Comparison of ENCODE assay signal across 29 cellular contexts in the genomic region with DNA sequence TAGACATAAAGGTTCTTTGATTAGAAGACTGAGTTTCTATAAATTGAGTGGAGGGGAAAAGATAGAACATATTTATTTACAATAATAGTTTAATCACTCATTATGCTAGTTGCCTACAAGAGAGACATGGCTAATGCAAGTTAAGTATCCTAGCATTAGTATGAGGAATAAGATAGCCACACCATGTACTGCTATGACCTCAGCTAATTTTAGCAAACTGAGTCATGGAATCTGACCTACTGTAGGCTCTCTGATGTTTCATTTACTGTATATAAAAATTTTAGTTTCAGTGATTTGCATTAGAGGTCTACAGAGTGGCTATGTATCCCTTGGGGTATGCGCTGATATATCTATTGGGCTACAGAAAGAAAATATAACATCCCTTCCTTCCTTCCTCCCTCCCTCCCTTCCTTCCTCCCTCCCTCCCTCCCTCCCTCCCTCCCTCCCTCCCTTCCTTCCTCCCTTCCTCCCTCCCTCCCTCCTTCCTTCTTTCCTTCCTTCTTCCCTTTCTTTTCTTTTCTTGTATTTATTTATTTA. TPM values are rescaled to one million over a fixed set of nuclear protein-coding genes. Genes with fewer than 3 reads are reported as not detected.
DNase-seq lines count a peak whose midpoint lies in the region; ATAC-seq, FAIRE-seq and TF ChIP-seq lines count a peak whose summit lies in the region.
"Had no signal": no experiment of that assay in that cellular context is flagged by ENCODE, and none has a peak within 500 bp of the region (broad histone marks: within the 10 kb centered on the region; RNA-seq: fewer than 3 reads in every experiment).

No MANE protein-coding gene starts in this region.

- POLR2A ChIA-PET in HepG2 (lab: Yijun Ruan, JAX): no interaction called here
- POLR2A ChIA-PET in K562 (lab: Yijun Ruan, JAX): no interaction called here

- TF ChIP-seq RAD21 in HepG2 (CRISPR knock-in tag; IDR thresholded peaks at IDR 0.05) (no peak), K562 (CRISPR knock-in tag; conservative IDR thresholded peaks at IDR 0.05 in 1 of 2, IDR thresholded peaks at IDR 0.05 in 1 of 2) (no peak)

- in situ Hi-C loops in HepG2 (cut with HindIII; ENCODE audit: extremely low pct_ligation_motif_present, low pct_unique_long_range_greater_than_20kb) (no loop called here), K562 (cut with MboI) (no loop called here)

- CTCF ChIA-PET in HepG2 (lab: Yijun Ruan, JAX; ENCODE audit: low intra/inter-chr PET ratio, low total read pairs): no interaction called here
- CTCF ChIA-PET in K562 (lab: Yijun Ruan, JAX; ENCODE audit: low intra/inter-chr PET ratio): no interaction called here

- no TSS peak for BruUV-seq in HepG2 (replicated peaks; lab: Mats Ljungman, UMichigan)
- no TSS peak for BruUV-seq in K562 (replicated peaks; lab: Mats Ljungman, UMichigan)

- ATAC-seq in HepG2 (no peak), right lobe of liver (no peak), K562 (no peak), HG03571 (IDR thresholded peaks at IDR 0.05; ENCODE audit: unreplicated experiment) (no peak), GM21619 (IDR thresholded peaks at IDR 0.05; ENCODE audit: unreplicated experiment) (no peak)
- ATAC-seq: A549; activated CD4-positive, alpha-beta T cell treated with anti-CD3 and anti-CD28 coated beads for 36 hours; activated T-helper 17 cell treated with anti-CD3 and anti-CD28 coated beads, Interleukin-2, amount 50 U/mL, for 72 hours; mucosa of descending colon had no signal

- intact Hi-C loops in HepG2 (cut with micrococcal nuclease; ENCODE audit: unreplicated experiment): no loop called here
- intact Hi-C loops in right lobe of liver (cut with DNase I): no loop called here
- intact Hi-C loops in K562 (cut with micrococcal nuclease): no loop called here

- H3K9me1 ChIP-seq in K562 (ENCODE audit: control insufficient read depth, insufficient read depth, low read length): no peaks in the 10 kb centered on the region

- no peak for TF ChIP-seq CTCF in HepG2 (CRISPR knock-in tag; IDR thresholded peaks at IDR 0.05)
- no peak for TF ChIP-seq CTCF in right lobe of liver (IDR thresholded peaks at IDR 0.05)
- TF ChIP-seq CTCF in K562 (IDR thresholded peaks at IDR 0.05 in 2 of 3, conservative IDR thresholded peaks at IDR 0.05 in 1 of 3; ENCODE audit: insufficient read depth in 2 of 3, low read depth in 1 of 3, low read length in 3 of 3): no peak

- H4K20me1 ChIP-seq in HepG2 (ENCODE audit: insufficient read depth, low read length): no peaks in the 10 kb centered on the region
- H4K20me1 ChIP-seq in K562 (replicated peaks; ENCODE audit: control insufficient read depth, insufficient read depth, low read length): no peaks in the 10 kb centered on the region

- no peak overlapping the region for H3K4me3 ChIP-seq in HepG2 (replicated peaks in 1 of 3; ENCODE audit: insufficient read depth in 1 of 3, low read depth in 2 of 3, low read length in 3 of 3)
- H3K4me3 ChIP-seq in right lobe of liver: no peak overlapping the region
- H3K4me3 ChIP-seq in K562: no peak overlapping the region
- H3K4me3 ChIP-seq: A549, hepatocyte, mucosa of descending colon, SJCRH30 had no signal

- 100% methylated on average over 1 of the region's 1 CpG for WGBS in HepG2 (ENCODE audit: low lambda C conversion rate)
- 100% methylated on average over 1 of the region's 1 CpG for WGBS in right lobe of liver (ENCODE audit: insufficient coverage, low coverage, low lambda C conversion rate, missing lambda C conversion rate)
- no CpG with 5 or more reads among the region's 1 CpG for WGBS in K562 (ENCODE audit: insufficient coverage, low coverage, missing lambda C conversion rate)

- H3K79me2 ChIP-seq in HepG2 (ENCODE audit: insufficient read depth, low read length) (peaks cover 3% of the 10 kb centered on the region), K562 (ENCODE audit: control insufficient read depth, insufficient read depth, low read length) (peaks cover 12% of the 10 kb centered on the region)

- TF ChIP-seq EP300 in HepG2 (IDR thresholded peaks at IDR 0.05; ENCODE audit: low read depth in 2 of 2, low read length in 2 of 2): no peak
- TF ChIP-seq EP300 in HepG2 (CRISPR knock-in tag; IDR thresholded peaks at IDR 0.05; ENCODE audit: borderline replicate concordance): no peak
- no peak for TF ChIP-seq EP300 in K562 (IDR thresholded peaks at IDR 0.05; ENCODE audit: low read length)

- H3K9ac ChIP-seq in HepG2 (ENCODE audit: insufficient read depth, low read depth, low read length) (no peak overlapping the region), K562 (ENCODE audit: insufficient read depth in 1 of 2, low read depth in 2 of 2, low read length in 2 of 2) (no peak overlapping the region)

- FAIRE-seq in HepG2 (lab: Jason Lieb, UNC): no peak
- FAIRE-seq in K562 (lab: Jason Lieb, UNC): no peak
- FAIRE-seq: A549, RCC 7860, small intestine had no signal

- TF ChIP-seq POLR2A in HepG2 (IDR thresholded peaks at IDR 0.05; ENCODE audit: insufficient read depth in 1 of 2, low read depth in 2 of 2, low read length in 2 of 2) (no peak), right lobe of liver (IDR thresholded peaks at IDR 0.05) (no peak), K562 (conservative IDR thresholded peaks at IDR 0.05) (no peak)

- peaks cover 15% of the 10 kb centered on the region for H3K4me1 ChIP-seq in HepG2 (ENCODE audit: insufficient read depth, low read length)
- H3K4me1 ChIP-seq in right lobe of liver: peaks cover 0 to 32% (median 8%) of the 10 kb centered on the region in 4 donors
- peaks cover 0 to 4% of the 10 kb centered on the region in 2 experiments; a peak in 1 of 5 replicates for H3K4me1 ChIP-seq in K562 (replicated peaks in 1 of 2; ENCODE audit: control insufficient read depth in 2 of 2, insufficient read depth in 2 of 2, low read length in 2 of 2)

- H3K36me3 ChIP-seq in HepG2 (replicated peaks in 1 of 2; ENCODE audit: control insufficient read depth in 1 of 2, insufficient read depth in 2 of 2, low read length in 2 of 2): peaks cover 2 to 19% of the 10 kb centered on the region in 2 experiments; a peak in 4 of 5 replicates
- peaks cover 0 to 7% (median 0%) of the 10 kb centered on the region in 4 donors for H3K36me3 ChIP-seq in right lobe of liver
- H3K36me3 ChIP-seq in K562 (ENCODE audit: control insufficient read depth, insufficient read depth, low read length): peaks cover 21% of the 10 kb centered on the region
- H3K36me3 ChIP-seq: SJCRH30 had no signal

- H2AFZ ChIP-seq in HepG2 (ENCODE audit: low read length) (no peak overlapping the region), K562 (ENCODE audit: low read depth, low read length) (no peak overlapping the region)
- H2AFZ ChIP-seq: hepatocyte had no signal

- H3K27me3 ChIP-seq in HepG2 (ENCODE audit: control insufficient read depth in 1 of 2, insufficient read depth in 2 of 2, low read length in 2 of 2) (no peaks in the 10 kb centered on the region), right lobe of liver (no peaks in the 10 kb centered on the region), K562 (ENCODE audit: control insufficient read depth in 2 of 2, insufficient read depth in 2 of 2, low read length in 2 of 2) (no peaks in the 10 kb centered on the region)
- H3K27me3 ChIP-seq: hepatocyte, SJCRH30 had no signal

- H3K9me3 ChIP-seq in HepG2 (ENCODE audit: low read length): no peaks in the 10 kb centered on the region
- H3K9me3 ChIP-seq in right lobe of liver: no peaks in the 10 kb centered on the region
- no peaks in the 10 kb centered on the region for H3K9me3 ChIP-seq in K562 (replicated peaks; ENCODE audit: control insufficient read depth, insufficient read depth, low read depth, low read length)
- H3K9me3 ChIP-seq: A549, mucosa of descending colon, SJCRH30 had no signal

- H3K4me2 ChIP-seq in HepG2 (ENCODE audit: low read depth, low read length): no peak overlapping the region
- H3K4me2 ChIP-seq in K562 (ENCODE audit: insufficient read depth, low read length): no peak overlapping the region
- H3K4me2 ChIP-seq: A549, hepatocyte had no signal

- H3K27ac ChIP-seq in HepG2 (ENCODE audit: extremely low read length, insufficient read depth, low read length): no peak overlapping the region
- H3K27ac ChIP-seq in right lobe of liver: no peak overlapping the region
- no peak overlapping the region for H3K27ac ChIP-seq in K562 (ENCODE audit: extremely low read depth, low read depth, low read length)
- H3K27ac ChIP-seq: A549, hepatocyte, HL-60, SJCRH30, VCaP had no signal

- DNase-seq in HepG2 (ENCODE audit: low spot score) (no peak), right lobe of liver (no peak), K562 (ENCODE audit: extremely low read depth in 1 of 4, low spot score in 3 of 4) (no peak), hepatic stellate cell (ENCODE audit: low spot score) (peak; percentile 19), NCI-H2081 treated with DMSO at 0.1 percent for 48 hours (lab: John Stamatoyannopoulos, UW) (no peak), dermis blood vessel endothelial cell (no peak)
- DNase-seq: activated CD4-positive, alpha-beta T cell treated with anti-CD3 and anti-CD28 coated beads for 36 hours; activated naive CD4-positive, alpha-beta T cell treated with anti-CD3 and anti-CD28 coated beads, Interleukin-2, amount 10 ng/mL, durations not matched to agents 7 days and 5 days; amygdala; CD4-positive, alpha-beta memory T cell; effector CD4-positive, alpha-beta T cell; GOT3; mammary epithelial cell; mucosa of descending colon; NCI-H1436 treated with DMSO at 0.1 percent for 48 hours; NCI-H446; NCI-H774; SJCRH30; small intestine; stimulated activated naive CD4-positive, alpha-beta T cell treated with Interleukin-2 at 50 U/mL for 16 hours; SW 1271 had no signal

RNA-seq across cellular contexts. Expression of a gene that starts 5.8 kb away (rescaled TPM):
- total RNA-seq in HepG2 (2016; rRNA removed; fragmentation: Illumina TruSeq; extraction: Trizol): 13.1 and 28.0 TPM in 2 replicates
- total RNA-seq in HepG2 (2016; cell fraction: cytosol; rRNA removed; fragmentation: Illumina TruSeq; extraction: Trizol; ENCODE audit: low read depth): 1.1 and 1.9 TPM in 2 replicates
- total RNA-seq in HepG2 (2016; cell fraction: insoluble cytoplasmic fraction; rRNA removed; fragmentation: Illumina TruSeq; extraction: Trizol): 12.5 and 27.4 TPM in 2 replicates
- total RNA-seq in HepG2 (2016; cell fraction: membrane; rRNA removed; fragmentation: Illumina TruSeq; extraction: Trizol): 4.2 and 4.7 TPM in 2 replicates
- 15.4 and 17.3 TPM in 2 replicates for total RNA-seq in HepG2 (2016; cell fraction: nucleus; rRNA removed; fragmentation: Illumina TruSeq; extraction: Trizol)
- 3.9 and 4.3 TPM in 2 replicates for polyA plus RNA-seq in HepG2 (2011; rRNA removed)
- polyA plus RNA-seq in HepG2 (2011; cell fraction: cytosol; rRNA removed): 1.2 and 2.1 TPM in 2 replicates
- polyA plus RNA-seq in HepG2 (2011; cell fraction: nucleus; rRNA removed): 6.2 and 7.1 TPM in 2 replicates
- 7.7 and 9.8 TPM in 2 replicates for polyA plus RNA-seq in HepG2 (2012)
- polyA plus RNA-seq in HepG2 (2016; cell fraction: cytosol; fragmentation: Illumina TruSeq; extraction: Trizol; ENCODE audit: low read depth): 0.58 and 0.61 TPM in 2 replicates
- 13.4 and 15.7 TPM in 2 replicates for polyA plus RNA-seq in HepG2 (2016; cell fraction: insoluble cytoplasmic fraction; fragmentation: Illumina TruSeq; extraction: Trizol; ENCODE audit: low read depth)
- polyA plus RNA-seq in HepG2 (2016; cell fraction: membrane; fragmentation: Illumina TruSeq; extraction: Trizol; ENCODE audit: low read depth): 1.3 and 1.5 TPM in 2 replicates
- polyA plus RNA-seq in HepG2 (2016; cell fraction: nucleus; fragmentation: Illumina TruSeq; extraction: Trizol; ENCODE audit: insufficient read depth, low read depth): 17.2 and 17.6 TPM in 2 replicates
- polyA minus RNA-seq in HepG2 (2011; rRNA and poly(A)+ RNA removed; ENCODE audit: low replicate concordance): 5.1 and 7.4 TPM in 2 replicates
- polyA minus RNA-seq in HepG2 (2011; cell fraction: cytosol; rRNA and poly(A)+ RNA removed): 8.9 TPM in 2 replicates
- polyA minus RNA-seq in HepG2 (2011; cell fraction: nucleus; rRNA and poly(A)+ RNA removed): 19.3 and 22.3 TPM in 2 replicates
- 10 to 100 TPM; 22.5 to 46.5 (median 33.5) TPM for total RNA-seq in right lobe of liver
- 8.5 and 34.7 TPM in 2 replicates for total RNA-seq in K562 (2011; cell fraction: chromatin; rRNA removed; ENCODE audit: low replicate concordance)
- total RNA-seq in K562 (2011; cell fraction: nucleolus; rRNA removed): 3.8 and 4.7 TPM in 2 replicates
- 8.9 and 12.0 TPM in 2 replicates for total RNA-seq in K562 (2011; cell fraction: nucleoplasm; rRNA removed)
- total RNA-seq in K562 (2014; rRNA removed): 7.6 and 9.0 TPM in 2 replicates
- 20.4 and 23.1 TPM in 2 replicates for total RNA-seq in K562 (2014; rRNA removed; fragmentation: Illumina TruSeq; extraction: Trizol)
- total RNA-seq in K562 (2015; rRNA removed; fragmentation: Illumina TruSeq; extraction: Trizol): 16.1 and 16.6 TPM in 2 replicates
- total RNA-seq in K562 (2021): 18.3 and 18.9 TPM in 2 replicates
- 8.1 and 12.4 TPM in 2 replicates for polyA plus RNA-seq in K562 (2011; rRNA removed)
- 2.2 and 3.9 TPM in 2 replicates for polyA plus RNA-seq in K562 (2011; cell fraction: cytosol; rRNA removed)
- polyA plus RNA-seq in K562 (2011; cell fraction: nucleus; rRNA removed): 7.1 and 8.6 TPM in 2 replicates
- polyA plus RNA-seq in K562 (2012): 11.3 and 12.1 TPM in 2 replicates
- polyA plus RNA-seq in K562 (2014; fragmentation: Illumina TruSeq; extraction: Trizol): 11.7 and 13.7 TPM in 2 replicates
- polyA plus RNA-seq in K562 (2014; fragmentation: Nextera tagmentation; extraction: Ambion mirVana): 1 to 10 TPM; 6.3 to 6.5 TPM
- 6.3 and 6.7 TPM in 2 replicates for polyA plus RNA-seq in K562 (2014; rRNA removed)
- polyA minus RNA-seq in K562 (2011; rRNA and poly(A)+ RNA removed): 41.7 and 42.8 TPM in 2 replicates
- polyA minus RNA-seq in K562 (2011; cell fraction: cytosol; rRNA and poly(A)+ RNA removed): 17.7 and 20.5 TPM in 2 replicates
- polyA minus RNA-seq in K562 (2011; cell fraction: nucleus; rRNA and poly(A)+ RNA removed): 8.1 and 12.4 TPM in 2 replicates
- total RNA-seq in dermis blood vessel endothelial cell: 9.9 and 15.4 TPM in 2 replicates
